1 cellular context compared by ENCODE assay signal in genomic region chr19:3783660-3784584, GRCh38.
TF ChIP-seq lines count a peak whose summit lies in the region.

No MANE protein-coding gene starts in this region.

TF ChIP-seq in WTC11, 78 proteins besides CTCF, POLR2A, EP300 and RAD21 (continued from another document):
- TF ChIP-seq USF1 (CRISPR knock-in tag; IDR thresholded peaks at IDR 0.05) (peak; percentile 73; the same call in 1 of the 2 replicates), ZNF671 (CRISPR knock-in tag; IDR thresholded peaks at IDR 0.05) (no peak), NR1H2 (CRISPR knock-in tag; IDR thresholded peaks at IDR 0.05) (no peak), ETV6 (CRISPR knock-in tag; IDR thresholded peaks at IDR 0.05) (0 out of 2 replicates have a peak, but pooled peaks have one; percentile 25), GTF2I (CRISPR knock-in tag; conservative IDR thresholded peaks at IDR 0.05) (no peak), E2F1 (CRISPR knock-in tag; IDR thresholded peaks at IDR 0.05) (0 out of 2 replicates have a peak, but pooled peaks have one; percentile 29), KAT7 (CRISPR knock-in tag; IDR thresholded peaks at IDR 0.05; ENCODE audit: borderline replicate concordance) (no peak), SMAD3 (CRISPR knock-in tag; IDR thresholded peaks at IDR 0.05; ENCODE audit: borderline replicate concordance) (no peak), EMX1 (CRISPR knock-in tag; IDR thresholded peaks at IDR 0.05) (no peak)
- TF ChIP-seq, protein P1, sequence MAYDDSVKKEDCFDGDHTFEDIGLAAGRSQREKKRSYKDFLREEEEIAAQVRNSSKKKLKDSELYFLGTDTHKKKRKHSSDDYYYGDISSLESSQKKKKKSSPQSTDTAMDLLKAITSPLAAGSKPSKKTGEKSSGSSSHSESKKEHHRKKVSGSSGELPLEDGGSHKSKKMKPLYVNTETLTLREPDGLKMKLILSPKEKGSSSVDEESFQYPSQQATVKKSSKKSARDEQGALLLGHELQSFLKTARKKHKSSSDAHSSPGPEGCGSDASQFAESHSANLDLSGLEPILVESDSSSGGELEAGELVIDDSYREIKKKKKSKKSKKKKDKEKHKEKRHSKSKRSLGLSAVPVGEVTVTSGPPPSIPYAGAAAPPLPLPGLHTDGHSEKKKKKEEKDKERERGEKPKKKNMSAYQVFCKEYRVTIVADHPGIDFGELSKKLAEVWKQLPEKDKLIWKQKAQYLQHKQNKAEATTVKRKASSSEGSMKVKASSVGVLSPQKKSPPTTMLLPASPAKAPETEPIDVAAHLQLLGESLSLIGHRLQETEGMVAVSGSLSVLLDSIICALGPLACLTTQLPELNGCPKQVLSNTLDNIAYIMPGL (CRISPR knock-in tag; IDR thresholded peaks at IDR 0.05) = 0 out of 2 replicates have a peak, but pooled peaks have one; percentile 30
- TF ChIP-seq, protein P2, sequence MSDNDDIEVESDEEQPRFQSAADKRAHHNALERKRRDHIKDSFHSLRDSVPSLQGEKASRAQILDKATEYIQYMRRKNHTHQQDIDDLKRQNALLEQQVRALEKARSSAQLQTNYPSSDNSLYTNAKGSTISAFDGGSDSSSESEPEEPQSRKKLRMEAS (CRISPR knock-in tag; IDR thresholded peaks at IDR 0.05) = peak; percentile 91
